ENCODE assay signal across 8 cellular contexts in the genomic region with DNA sequence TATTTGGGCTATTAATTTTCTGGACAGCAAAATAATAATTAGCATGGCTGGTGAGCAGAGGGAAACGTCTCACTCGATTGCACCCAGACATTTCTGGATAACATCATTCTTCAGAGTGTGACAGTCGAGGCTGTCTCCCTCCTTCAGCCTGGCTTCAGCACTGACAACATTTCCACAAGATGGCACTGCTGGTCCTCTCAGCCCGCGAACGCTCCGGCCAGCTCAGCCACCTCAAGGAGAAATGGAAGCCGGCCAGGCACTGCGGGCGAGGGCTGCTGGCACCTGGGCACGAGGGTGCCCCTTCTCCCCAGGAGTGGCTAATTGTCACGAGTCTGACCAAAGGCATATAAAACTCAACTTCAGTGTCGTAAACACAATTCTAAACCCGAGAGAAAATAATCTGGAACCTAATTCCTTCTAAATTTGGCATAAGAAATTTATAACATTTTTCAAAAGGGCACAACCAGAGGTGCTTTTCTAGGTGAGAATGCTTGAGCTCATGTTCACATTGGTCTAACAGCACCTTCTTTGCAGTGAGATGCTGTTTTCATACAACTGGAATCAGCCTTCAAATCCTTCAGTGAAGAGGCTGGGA.
DNase-seq lines count a peak whose midpoint lies in the region; ATAC-seq and TF ChIP-seq lines count a peak whose summit lies in the region.

No MANE protein-coding gene starts in this region.

- no peak overlapping the region for H3K9ac ChIP-seq in trophoblast cell (ENCODE audit: low read length)

- H3K9me3 ChIP-seq in trophoblast cell (ENCODE audit: insufficient read depth, low read depth, low read length) = no peaks in the 10 kb centered on the region

- peaks cover 35% of the 10 kb centered on the region for H3K79me1 ChIP-seq in trophoblast cell (ENCODE audit: low read length)

- H3K4me1 Mint-ChIP-seq in activated B cell treated with CpG ODN at 0.5 μM for 24 hours = peaks cover 30% of the 10 kb centered on the region

- H3K36me3 ChIP-seq in trophoblast cell (ENCODE audit: control insufficient read depth in 1 of 2, insufficient read depth in 2 of 2, low read length in 2 of 2) = peaks cover 1 to 3% of the 10 kb centered on the region in 2 experiments

- H2BK5ac ChIP-seq in trophoblast cell (ENCODE audit: low read depth, low read length, poor library complexity) = peak overlapping the region; percentile 12

- H3K79me2 ChIP-seq in trophoblast cell (ENCODE audit: control insufficient read depth, insufficient read depth, low read length, poor library complexity) = peaks cover 5% of the 10 kb centered on the region

- peaks cover 16% of the 10 kb centered on the region for H3K36me3 Mint-ChIP-seq in activated B cell treated with CpG ODN at 0.5 μM for 24 hours (ENCODE audit: low read depth)

- CTCF ChIA-PET in activated B cell treated with CpG ODN at 0.5 μM for 24 hours (lab: Charles Lee) = interaction anchor here (0.7 to 1.6 kb wide), 9 partner anchors 42 to 1329 kb away, joined by 3 to 14 read pairs (median 3); no protein-coding TSS in a partner anchor

- peak overlapping the region; percentile 57 for H2BK120ac ChIP-seq in trophoblast cell (ENCODE audit: insufficient read depth, low read length, poor library complexity)

- no CpG with 5 or more reads among the region's 14 CpGs for WGBS in trophoblast cell (ENCODE audit: extremely low coverage, insufficient coverage, insufficient read length)

- ATAC-seq in HG02642 (IDR thresholded peaks at IDR 0.05; ENCODE audit: poor library complexity, unreplicated experiment) = peak; percentile 38
- ATAC-seq in activated B cell treated with CpG ODN at 0.5 μM for 24 hours (ENCODE audit: low read depth) = peak; percentile 55
- peak; percentile 97 for ATAC-seq in Right ventricle myocardium superior (ENCODE audit: poor library complexity)
- no peak for ATAC-seq in GM19467 (IDR thresholded peaks at IDR 0.05; ENCODE audit: unreplicated experiment)

- no peak overlapping the region for H3K23ac ChIP-seq in trophoblast cell (ENCODE audit: low read length)

- peak overlapping the region; percentile 31 for H2BK12ac ChIP-seq in trophoblast cell (ENCODE audit: low read length)

- no peak for TF ChIP-seq CTCF in activated B cell treated with CpG ODN at 0.5 μM for 24 hours (IDR thresholded peaks at IDR 0.05)

- no peak overlapping the region for H3K4me2 ChIP-seq in trophoblast cell (ENCODE audit: low read length)

- peak overlapping the region; percentile 81 for H3K27ac ChIP-seq in trophoblast cell (ENCODE audit: low read depth, low read length)

- H3K27me3 Mint-ChIP-seq in activated B cell treated with CpG ODN at 0.5 μM for 24 hours = no peaks in the 10 kb centered on the region

- H2AFZ ChIP-seq in trophoblast cell (ENCODE audit: insufficient read depth, low read length, poor library complexity) = no peak overlapping the region

- no peak overlapping the region for H3K14ac ChIP-seq in trophoblast cell (ENCODE audit: low read length)

- peak overlapping the region; percentile 40 for H4K91ac ChIP-seq in trophoblast cell (ENCODE audit: low read depth, low read length)

- H3K4ac ChIP-seq in trophoblast cell (ENCODE audit: low read depth, low read length) = peak overlapping the region; percentile 6

- no peaks in the 10 kb centered on the region for H3K9me3 Mint-ChIP-seq in activated B cell treated with CpG ODN at 0.5 μM for 24 hours

- DNase-seq in stimulated activated CD4-positive, alpha-beta T cell treated with anti-CD3 and anti-CD28 coated beads, Interleukin-15, amount 100 ng/mL, for 24 hours = peak; percentile 24
- DNase-seq in stimulated activated CD4-positive, alpha-beta T cell treated with anti-CD3 and anti-CD28 coated beads, Interleukin-4, amount 100 ng/mL, for 24 hours = no peak
- DNase-seq in NCI-H2081 treated with DMSO at 0.1 percent for 48 hours (lab: John Stamatoyannopoulos, UW) (peak; percentile 49), activated B cell treated with CpG ODN at 0.5 μM for 24 hours (no peak), Right ventricle myocardium superior (peak; percentile 83), trophoblast cell (peak; percentile 57 to 75)

- POLR2A ChIA-PET in activated B cell treated with CpG ODN at 0.5 μM for 24 hours (lab: Charles Lee) = interaction anchor here (0.6 to 0.8 kb wide), 3 partner anchors 38 to 249 kb away, joined by 3 to 4 read pairs (median 3); no protein-coding TSS in a partner anchor

- no peak overlapping the region for H3K4me3 ChIP-seq in trophoblast cell (ENCODE audit: low read depth, low read length)

- H3K4me1 ChIP-seq in trophoblast cell (ENCODE audit: control insufficient read depth in 1 of 2, insufficient read depth in 2 of 2, low read length in 2 of 2) = peaks cover 39 to 58% of the 10 kb centered on the region in 2 experiments

- H2AK5ac ChIP-seq in trophoblast cell (ENCODE audit: low read length) = no peak overlapping the region

- no peak overlapping the region for H3K4me3 Mint-ChIP-seq in activated B cell treated with CpG ODN at 0.5 μM for 24 hours

- peak overlapping the region; percentile 26 for H3K18ac ChIP-seq in trophoblast cell (ENCODE audit: low read length)

- H3K27me3 ChIP-seq in trophoblast cell (ENCODE audit: insufficient read depth, low read length) = no peaks in the 10 kb centered on the region

- intact Hi-C loops in activated B cell treated with CpG ODN at 0.5 μM for 24 hours (cut with micrococcal nuclease) (loop anchor here (1.0 to 2.0 kb wide), 3 partner anchors 162 to 1328 kb away; no protein-coding TSS in a partner anchor), Right ventricle myocardium superior (cut with DNase I) (loop anchor here (10.0 kb wide), 1 partner anchor 480 kb away; no protein-coding TSS in a partner anchor)

- no peak overlapping the region for H4K12ac ChIP-seq in trophoblast cell (ENCODE audit: low read depth, low read length)

- no peak overlapping the region for H4K8ac ChIP-seq in trophoblast cell (ENCODE audit: low read depth, low read length)

- H3K27ac Mint-ChIP-seq in activated B cell treated with CpG ODN at 0.5 μM for 24 hours = no peak overlapping the region

Comparison
In these comparisons a context has a peak if more than half of its experiments do, and no peak if none do; other contexts are left out.
1. DNase-seq: peak in stimulated activated CD4-positive, alpha-beta T cell treated with anti-CD3 and anti-CD28 coated beads, Interleukin-15, amount 100 ng/mL, for 24 hours (single experiment), NCI-H2081 treated with DMSO at 0.1 percent for 48 hours (single experiment), Right ventricle myocardium superior (single experiment) and trophoblast cell (2 of 2); none in stimulated activated CD4-positive, alpha-beta T cell treated with anti-CD3 and anti-CD28 coated beads, Interleukin-4, amount 100 ng/mL, for 24 hours (single experiment) and activated B cell treated with CpG ODN at 0.5 μM for 24 hours (single experiment).